ENCODE assay signal across 11 cellular contexts in genomic region chr2:68284896-68285295, GRCh38. TPM values are rescaled to one million over a fixed set of nuclear protein-coding genes. Genes with fewer than 3 reads are reported as not detected.
DNase-seq lines count a peak whose midpoint lies in the region; ATAC-seq and TF ChIP-seq lines count a peak whose summit lies in the region.
"Had no signal": no experiment of that assay in that cellular context is flagged by ENCODE, and none has a peak within 500 bp of the region (broad histone marks: within the 10 kb centered on the region; RNA-seq: fewer than 3 reads in every experiment).

No MANE protein-coding gene starts in this region.

- H3K27ac ChIP-seq in SK-N-MC: peak overlapping the region; percentile 68; the same call in 1 of the 2 replicates
- no peak overlapping the region for H3K27ac ChIP-seq in gastrocnemius medialis
- H3K27ac ChIP-seq: KMS-11 had no signal

- H3K4me1 ChIP-seq in gastrocnemius medialis: peaks cover 35 to 36% of the 10 kb centered on the region in 2 donors

- TF ChIP-seq POLR2A in gastrocnemius medialis (IDR thresholded peaks at IDR 0.05) (no peak), GM18505 (IDR thresholded peaks at IDR 0.05; ENCODE audit: borderline replicate concordance, extremely low read depth, insufficient read depth, insufficient read length) (no peak)

- no peaks in the 10 kb centered on the region for H3K9me3 ChIP-seq in SK-N-MC (ENCODE audit: low read depth, low read length)
- no peaks in the 10 kb centered on the region for H3K9me3 ChIP-seq in gastrocnemius medialis

- ATAC-seq in gastrocnemius medialis (no peak), GM18505 (IDR thresholded peaks at IDR 0.05; ENCODE audit: unreplicated experiment) (no peak), GM21447 (IDR thresholded peaks at IDR 0.05; ENCODE audit: unreplicated experiment) (no peak)
- ATAC-seq: activated CD4-positive, alpha-beta T cell treated with anti-CD3 and anti-CD28 coated beads for 36 hours had no signal

- H3K36me3 ChIP-seq in SK-N-MC (ENCODE audit: insufficient read depth, low read length) (no peaks in the 10 kb centered on the region), gastrocnemius medialis (no peaks in the 10 kb centered on the region)

- in situ Hi-C loops in gastrocnemius medialis (cut with MboI; ENCODE audit: low sequenced_read_pairs in 4 of 4): loop anchor here in 2 of 4 donors (10.0 kb wide), 1 partner anchor 160 kb away; no protein-coding TSS in a partner anchor

- no peaks in the 10 kb centered on the region for H3K27me3 ChIP-seq in gastrocnemius medialis

- H3K4me3 ChIP-seq in SK-N-MC (peak overlapping the region; percentile 45), gastrocnemius medialis (no peak overlapping the region)

- TF ChIP-seq CTCF in gastrocnemius medialis (IDR thresholded peaks at IDR 0.05 in 4 of 5, conservative IDR thresholded peaks at IDR 0.05 in 1 of 5): no peak

- no peak overlapping the region for H3K9ac ChIP-seq in SK-N-MC (ENCODE audit: insufficient read length)
- H3K9ac ChIP-seq: KMS-11 had no signal

- intact Hi-C loops in gastrocnemius medialis (cut with DNase I; ENCODE audit: low total_unique reads): loop anchor here (5.0 to 10.0 kb wide), 2 partner anchors 33 to 90 kb away; partner anchors contain the start of gene PPP3R1

- DNase-seq in HCEC 1CT (peak; percentile 50), SK-N-MC (ENCODE audit: low read depth, low spot score) (peak; percentile 88), foreskin melanocyte (peak; percentile 14), gastrocnemius medialis (peak; percentile 10 to 37), mesenteric fat pad (ENCODE audit: low spot score) (no peak)
- DNase-seq in activated CD4-positive, alpha-beta T cell treated with anti-CD3 and anti-CD28 coated beads for 4 hours: no peak
- DNase-seq: activated CD4-positive, alpha-beta T cell treated with anti-CD3 and anti-CD28 coated beads for 36 hours; stimulated activated CD4-positive, alpha-beta T cell treated with anti-CD3 and anti-CD28 coated beads, Interleukin-2, amount 100 ng/mL, for 48 hours had no signal

RNA-seq across cellular contexts. Expression of gene PPP3R1, which starts 32.6 kb away (rescaled TPM):
- 10 to 100 TPM; 16.9 to 32.3 (median 29.8) TPM for total RNA-seq in gastrocnemius medialis
- total RNA-seq in mesenteric fat pad: 66.2 TPM

RNA-seq across cellular contexts. Expression of gene CNRIP1, which starts 34.9 kb away (rescaled TPM):
- total RNA-seq in gastrocnemius medialis: 1 to 10 TPM; 4.7 to 7.6 (median 6.5) TPM
- total RNA-seq in mesenteric fat pad: 31.6 TPM
- total RNA-seq: activated CD4-positive, alpha-beta T cell treated with anti-CD3 and anti-CD28 coated beads for 36 hours had no signal

Comparison
In these comparisons a context has a peak if more than half of its experiments do, and no peak if none do; other contexts are left out.
1. DNase-seq: peak in HCEC 1CT (single experiment), SK-N-MC (single experiment), foreskin melanocyte (single experiment) and gastrocnemius medialis (2 of 2); none in mesenteric fat pad (single experiment) and activated CD4-positive, alpha-beta T cell treated with anti-CD3 and anti-CD28 coated beads for 4 hours (0 of 2).